Comparison of ENCODE assay signal across 16 cellular contexts in genomic region chr21:28938726-28939125, GRCh38.
"Had no signal": no experiment of that assay in that cellular context is flagged by ENCODE, and none has a peak within 500 bp of the region (broad histone marks: within the 10 kb centered on the region; RNA-seq: fewer than 3 reads in every experiment).

No MANE protein-coding gene starts in this region.

- H3K4me3 ChIP-seq: gastroesophageal sphincter, lung, psoas muscle, right lobe of liver, spleen, thoracic aorta had no signal

- H3K27me3 ChIP-seq: gastroesophageal sphincter, right lobe of liver, spleen had no signal

- ATAC-seq: effector memory CD8-positive, alpha-beta T cell; gastroesophageal sphincter; left colon; psoas muscle; right lobe of liver had no signal

- H3K4me3 Mint-ChIP-seq: activated naive CD4-positive, alpha-beta T cell treated with anti-CD3 and anti-CD28 coated beads, Interleukin-2, amount 10 ng/mL, durations not matched to agents 7 days and 5 days; effector memory CD8-positive, alpha-beta T cell had no signal

- H3K27ac ChIP-seq: epithelial cell of prostate, psoas muscle, right lobe of liver, spleen had no signal

- H3K27me3 Mint-ChIP-seq: activated naive CD4-positive, alpha-beta T cell treated with anti-CD3 and anti-CD28 coated beads, Interleukin-2, amount 10 ng/mL, durations not matched to agents 7 days and 5 days; effector memory CD8-positive, alpha-beta T cell had no signal

- H3K27ac Mint-ChIP-seq: activated naive CD4-positive, alpha-beta T cell treated with anti-CD3 and anti-CD28 coated beads, Interleukin-2, amount 10 ng/mL, durations not matched to agents 7 days and 5 days; activated T-helper 2 cell treated with anti-CD3 and anti-CD28 coated beads, Interferon-gamma antibody, Interleukin-2, Interleukin-4, amounts not matched to agents 10 μg/mL and 5 μg/mL and 100 μg/mL, durations not matched to agents 14 hours and 24 hours and 36 hours had no signal

- DNase-seq: activated CD4-positive, alpha-beta T cell treated with anti-CD3 and anti-CD28 coated beads for 1 hour; activated CD4-positive, alpha-beta T cell treated with anti-CD3 and anti-CD28 coated beads, Interleukin-2, amount 50 U/mL, for 4 hours; activated naive CD4-positive, alpha-beta T cell treated with anti-CD3 and anti-CD28 coated beads, Interleukin-2, amount 10 ng/mL, durations not matched to agents 7 days and 5 days; dermis blood vessel endothelial cell; effector memory CD8-positive, alpha-beta T cell; left colon; midbrain; psoas muscle; right lobe of liver; spleen; T1000 had no signal

- H3K4me1 Mint-ChIP-seq: activated naive CD4-positive, alpha-beta T cell treated with anti-CD3 and anti-CD28 coated beads, Interleukin-2, amount 10 ng/mL, durations not matched to agents 7 days and 5 days had no signal

- H3K9me3 Mint-ChIP-seq: activated naive CD4-positive, alpha-beta T cell treated with anti-CD3 and anti-CD28 coated beads, Interleukin-2, amount 10 ng/mL, durations not matched to agents 7 days and 5 days; activated T-helper 2 cell treated with anti-CD3 and anti-CD28 coated beads, Interferon-gamma antibody, Interleukin-2, Interleukin-4, amounts not matched to agents 10 μg/mL and 5 μg/mL and 100 μg/mL, durations not matched to agents 14 hours and 24 hours and 36 hours; effector memory CD8-positive, alpha-beta T cell had no signal

- H3K9me3 ChIP-seq: gastroesophageal sphincter, psoas muscle, right lobe of liver, spleen, thoracic aorta had no signal

- H3K4me1 ChIP-seq: psoas muscle, right lobe of liver had no signal
